In genomic region chr3:38521391-38521987, GRCh38 we compare ENCODE assay signal across 8 cellular contexts. TPM values are rescaled to one million over a fixed set of nuclear protein-coding genes. Genes with fewer than 3 reads are reported as not detected.
DNase-seq lines count a peak whose midpoint lies in the region; ATAC-seq and TF ChIP-seq lines count a peak whose summit lies in the region.

No MANE protein-coding gene starts in this region.

- no peaks in the 10 kb centered on the region for H3K79me2 ChIP-seq in fibroblast of lung (ENCODE audit: control insufficient read depth, insufficient read depth, low read length)

- H3K9ac ChIP-seq in fibroblast of lung (ENCODE audit: insufficient read depth, low read length), result no peak overlapping the region

- H3K27me3 ChIP-seq in fibroblast of lung (ENCODE audit: control insufficient read depth, insufficient read depth, low read length), result no peaks in the 10 kb centered on the region
- H3K27me3 ChIP-seq in testis, result no peaks in the 10 kb centered on the region

- no peaks in the 10 kb centered on the region for H3K27me3 Mint-ChIP-seq in nephron progenitor cell (ENCODE audit: low read depth, poor library complexity)

- ATAC-seq in GM19035 (IDR thresholded peaks at IDR 0.05; ENCODE audit: unreplicated experiment), result no peak

- H3K4me3 ChIP-seq in fibroblast of lung (replicated peaks in 1 of 4; ENCODE audit: control extremely low read depth in 1 of 4, insufficient read depth in 1 of 4, low read depth in 3 of 4, low read length in 4 of 4) (no peak overlapping the region), testis (no peak overlapping the region)

- intact Hi-C loops in testis (cut with DNase I; ENCODE audit: low total_unique reads), result loop anchor here (10.0 kb wide), 1 partner anchor 133 kb away; no protein-coding TSS in a partner anchor

- no peak for TF ChIP-seq POLR2A in testis (IDR thresholded peaks at IDR 0.05)

- peaks cover 44% of the 10 kb centered on the region for H3K36me3 Mint-ChIP-seq in nephron progenitor cell (ENCODE audit: low read depth)

- H3K36me3 ChIP-seq in fibroblast of lung (ENCODE audit: control insufficient read depth, insufficient read depth, low read length), result peaks cover 5% of the 10 kb centered on the region
- H3K36me3 ChIP-seq in testis (ENCODE audit: low read depth, missing control alignments), result no peaks in the 10 kb centered on the region

- peak; percentile 96 for TF ChIP-seq CTCF in GM12872 (IDR thresholded peaks at IDR 0.05; ENCODE audit: insufficient read depth, low read depth, low read length)
- peak; percentile 93 to 97 for TF ChIP-seq CTCF in fibroblast of lung (conservative IDR thresholded peaks at IDR 0.05 in 1 of 2, IDR thresholded peaks at IDR 0.05 in 1 of 2; ENCODE audit: low read depth in 1 of 2, low read length in 2 of 2)
- TF ChIP-seq CTCF in nephron progenitor cell (IDR thresholded peaks at IDR 0.05), result peak; percentile 89
- peak; percentile 78 to 96 (median 90) for TF ChIP-seq CTCF in testis (IDR thresholded peaks at IDR 0.05)

- no peaks in the 10 kb centered on the region for H4K20me1 ChIP-seq in fibroblast of lung (ENCODE audit: control insufficient read depth, extremely low read depth, insufficient read depth, low read length)

- H3K4me1 Mint-ChIP-seq in nephron progenitor cell, result no peaks in the 10 kb centered on the region

- H3K9me3 Mint-ChIP-seq in nephron progenitor cell, result no peaks in the 10 kb centered on the region

- WGBS in testis, 2 donors, result 8 to 14% methylated on average over 5 of the region's 5 CpGs

- H3K4me1 ChIP-seq in fibroblast of lung (ENCODE audit: control insufficient read depth, extremely low read depth, insufficient read depth, low read length) (no peaks in the 10 kb centered on the region), testis (no peaks in the 10 kb centered on the region)

- peak; percentile 68 for TF ChIP-seq RAD21 in Ishikawa (IDR thresholded peaks at IDR 0.05; ENCODE audit: low read depth)

- H3K9me3 ChIP-seq in fibroblast of lung (ENCODE audit: control insufficient read depth, insufficient read depth, low read depth, low read length), result no peaks in the 10 kb centered on the region
- H3K9me3 ChIP-seq in testis, result no peaks in the 10 kb centered on the region

- H3K4me2 ChIP-seq in fibroblast of lung (ENCODE audit: extremely low read depth, insufficient read depth, low read length), result no peak overlapping the region

- DNase-seq in OCI-M1 (lab: John Stamatoyannopoulos, UW) (peak; percentile 78), fibroblast of lung (ENCODE audit: low read depth in 2 of 2) (peak; percentile 48 to 79), nephron progenitor cell (peak; percentile 75), testis (peak; percentile 85)
- DNase-seq in activated T-cell treated with anti-CD3 and anti-CD28 coated beads, Interleukin-2, amount 50 U/mL, for 1 hour, result peak; percentile 59

- TF ChIP-seq EP300 in Ishikawa (IDR thresholded peaks at IDR 0.05; ENCODE audit: borderline replicate concordance), result no peak

- H3K27ac Mint-ChIP-seq in nephron progenitor cell, result no peak overlapping the region

- no peak overlapping the region for H2AFZ ChIP-seq in fibroblast of lung (ENCODE audit: low read length)

- no peak overlapping the region for H3K4me3 Mint-ChIP-seq in nephron progenitor cell

- H3K27ac ChIP-seq in fibroblast of lung (ENCODE audit: insufficient read depth, low read length) (no peak overlapping the region), testis (no peak overlapping the region)

TF ChIP-seq in Ishikawa, 13 proteins besides CTCF, POLR2A, EP300 and RAD21:
- no peak for TF ChIP-seq YY1 (IDR thresholded peaks at IDR 0.05; ENCODE audit: low read depth)
- no peak for TF ChIP-seq USF1 (IDR thresholded peaks at IDR 0.05)
- no peak for TF ChIP-seq TCF12 (IDR thresholded peaks at IDR 0.05; ENCODE audit: low read depth)
- TF ChIP-seq TEAD4 (IDR thresholded peaks at IDR 0.05), result no peak
- TF ChIP-seq FOXM1 (IDR thresholded peaks at IDR 0.05; ENCODE audit: borderline replicate concordance, low read depth), result no peak
- TF ChIP-seq CEBPB (IDR thresholded peaks at IDR 0.05), result no peak
- TF ChIP-seq TAF1 (IDR thresholded peaks at IDR 0.05; ENCODE audit: low read depth), result no peak
- TF ChIP-seq REST (IDR thresholded peaks at IDR 0.05; ENCODE audit: low read depth), result no peak
- no peak for TF ChIP-seq CREB1 (IDR thresholded peaks at IDR 0.05; ENCODE audit: low read depth)
- no peak for TF ChIP-seq EGR1 (IDR thresholded peaks at IDR 0.05)
- TF ChIP-seq MAX (IDR thresholded peaks at IDR 0.05), result no peak
- no peak for TF ChIP-seq NFIC (IDR thresholded peaks at IDR 0.05)
- no peak for TF ChIP-seq ZBTB7A (IDR thresholded peaks at IDR 0.05; ENCODE audit: low read depth)

RNA-seq across cellular contexts. Expression of gene EXOG, which starts 25.3 kb away (rescaled TPM):
- total RNA-seq in fibroblast of lung (8.0 and 14.2 TPM in 2 replicates), testis (10 to 100 TPM; 15.7 to 17.3 TPM)
- polyA plus RNA-seq in fibroblast of lung (16.4 and 17.0 TPM in 2 replicates), testis (ENCODE audit: insufficient read depth, low read depth, low replicate concordance) (14.8 TPM)
- 10.6 and 18.7 TPM in 2 replicates for polyA plus RNA-seq in fibroblast of lung (2012)
- 2.8 and 4.6 TPM in 2 replicates for polyA minus RNA-seq in fibroblast of lung (ENCODE audit: low replicate concordance)
